In the genomic region with DNA sequence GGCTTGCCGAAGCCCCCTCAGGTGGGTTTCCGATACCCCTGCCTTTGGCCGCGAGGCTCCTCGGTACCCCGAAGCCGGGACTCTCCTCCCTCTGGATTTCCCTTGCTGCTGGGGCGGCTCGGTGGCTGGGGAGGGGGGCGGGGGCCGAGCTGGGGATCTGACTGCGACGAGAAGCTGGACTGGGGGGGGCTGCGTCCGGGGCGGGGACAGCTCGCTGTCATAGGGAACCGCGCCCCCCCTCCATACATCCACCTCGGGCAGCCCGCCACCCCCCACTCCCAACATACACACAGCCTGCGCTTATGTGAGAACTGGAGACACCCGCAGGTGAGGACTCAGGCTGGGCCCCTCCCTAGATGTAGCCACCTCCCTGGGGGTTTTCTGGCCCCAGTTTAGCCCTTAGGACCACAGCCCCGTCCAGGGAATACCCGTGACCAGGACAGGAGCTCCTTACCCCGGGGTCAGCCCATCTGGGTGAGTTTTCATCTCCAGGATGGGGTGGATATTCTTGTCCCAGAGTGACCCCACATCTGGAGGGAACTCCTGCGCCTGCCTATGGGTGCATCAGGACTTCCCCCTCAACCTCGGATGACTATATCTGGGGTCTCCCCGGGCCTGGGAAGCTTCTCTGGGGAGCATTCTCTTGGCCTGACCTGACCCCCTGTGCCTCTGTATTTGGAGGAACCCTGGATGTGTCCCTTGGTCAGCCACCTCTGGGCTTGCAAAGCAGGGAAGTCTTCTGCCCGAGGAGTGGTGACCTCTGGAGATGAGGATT, we compare ENCODE assay signal across 9 cellular contexts. TPM values are rescaled to one million over a fixed set of nuclear protein-coding genes. Genes with fewer than 3 reads are reported as not detected.
A peak's percentile ranks its signal among the peaks of the same experiment; 100 is the strongest.
DNase-seq lines count a peak whose midpoint lies in the region; ATAC-seq and TF ChIP-seq lines count a peak whose summit lies in the region.
"Had no signal": no experiment of that assay in that cellular context is flagged by ENCODE, and none has a peak within 500 bp of the region (broad histone marks: within the 10 kb centered on the region; RNA-seq: fewer than 3 reads in every experiment).

No MANE protein-coding gene starts in this region.

- H3K27ac ChIP-seq in cardiac muscle cell, result no peak overlapping the region
- no peak overlapping the region for H3K27ac ChIP-seq in right lobe of liver

- no peak for ATAC-seq in left cardiac atrium
- ATAC-seq in right lobe of liver, result no peak

- intact Hi-C loops in left cardiac atrium (cut with DNase I), result loop anchor here (2.0 to 5.0 kb wide), 2 partner anchors 91 kb away; no protein-coding TSS in a partner anchor
- intact Hi-C loops in right lobe of liver (cut with DNase I), result loop anchor here (5.0 kb wide), 2 partner anchors 86 to 91 kb away; a partner anchor contains a TSS

- H3K36me3 ChIP-seq in cardiac muscle cell (no peaks in the 10 kb centered on the region), right lobe of liver (no peaks in the 10 kb centered on the region)

- peak overlapping the region; percentile 82 for H3K4me3 Mint-ChIP-seq in activated naive CD8-positive, alpha-beta T cell treated with anti-CD3 and anti-CD28 coated beads for 36 hours
- H3K4me3 Mint-ChIP-seq in type B pancreatic cell, result peak overlapping the region; percentile 75

- H3K4me1 ChIP-seq in cardiac muscle cell (ENCODE audit: low read depth) (peaks cover 8% of the 10 kb centered on the region), right lobe of liver (peaks cover 0 to 7% (median 0%) of the 10 kb centered on the region in 4 donors)

- peaks cover 5% of the 10 kb centered on the region for H3K36me3 Mint-ChIP-seq in activated naive CD8-positive, alpha-beta T cell treated with anti-CD3 and anti-CD28 coated beads for 36 hours
- H3K36me3 Mint-ChIP-seq in type B pancreatic cell, result peaks cover 7% of the 10 kb centered on the region

- H3K27me3 ChIP-seq in cardiac muscle cell (peaks cover 27% of the 10 kb centered on the region), right lobe of liver (no peaks in the 10 kb centered on the region)

- no peaks in the 10 kb centered on the region for H3K9me3 Mint-ChIP-seq in activated naive CD8-positive, alpha-beta T cell treated with anti-CD3 and anti-CD28 coated beads for 36 hours
- H3K9me3 Mint-ChIP-seq in type B pancreatic cell, result no peaks in the 10 kb centered on the region

- peaks cover 11% of the 10 kb centered on the region for H3K27me3 Mint-ChIP-seq in activated naive CD8-positive, alpha-beta T cell treated with anti-CD3 and anti-CD28 coated beads for 36 hours
- peaks cover 55% of the 10 kb centered on the region for H3K27me3 Mint-ChIP-seq in type B pancreatic cell

- TF ChIP-seq CTCF in cardiac muscle cell (IDR thresholded peaks at IDR 0.05; ENCODE audit: low read depth, low read length), result no peak
- TF ChIP-seq CTCF in right lobe of liver (IDR thresholded peaks at IDR 0.05), result no peak
- no peak for TF ChIP-seq CTCF in type B pancreatic cell (conservative IDR thresholded peaks at IDR 0.05)

- no CpG with 5 or more reads among the region's 30 CpGs for WGBS in right lobe of liver (ENCODE audit: insufficient coverage, low coverage, low lambda C conversion rate, missing lambda C conversion rate)

- peak overlapping the region; percentile 68 for H3K27ac Mint-ChIP-seq in activated naive CD8-positive, alpha-beta T cell treated with anti-CD3 and anti-CD28 coated beads for 36 hours
- H3K27ac Mint-ChIP-seq in type B pancreatic cell, result no peak overlapping the region

- H3K4me1 Mint-ChIP-seq in activated naive CD8-positive, alpha-beta T cell treated with anti-CD3 and anti-CD28 coated beads for 36 hours, result peaks cover 45% of the 10 kb centered on the region
- H3K4me1 Mint-ChIP-seq in type B pancreatic cell (ENCODE audit: unreplicated experiment), result peaks cover 18% of the 10 kb centered on the region

- no peak for TF ChIP-seq POLR2A in right lobe of liver (IDR thresholded peaks at IDR 0.05)

- peak overlapping the region; percentile 87 for H3K4me3 ChIP-seq in cardiac muscle cell
- peak overlapping the region in 2 of 3 donors; percentile 21 to 55 for H3K4me3 ChIP-seq in right lobe of liver

- DNase-seq in cardiac muscle cell (ENCODE audit: low read depth in 1 of 2, low spot score in 1 of 2) (no peak), left cardiac atrium (no peak), right lobe of liver (peak in 1 of 3 donors; percentile 40), type B pancreatic cell (ENCODE audit: extremely low spot score, unreplicated experiment) (no peak), NCI-H446 treated with DMSO at 0.1 percent for 48 hours (lab: John Stamatoyannopoulos, UW) (no peak)
- DNase-seq in activated naive CD8-positive, alpha-beta T cell treated with anti-CD3 and anti-CD28 coated beads for 36 hours, result peak; percentile 38
- DNase-seq in stimulated activated CD4-positive, alpha-beta T cell treated with anti-CD3 and anti-CD28 coated beads, Interleukin-4, amount 100 ng/mL, for 1 hour, result no peak
- no peak for DNase-seq in stimulated activated CD4-positive, alpha-beta T cell treated with anti-CD3 and anti-CD28 coated beads, Interleukin-4, amount 100 ng/mL, for 24 hours
- DNase-seq: NCI-H1105 had no signal

- H3K9me3 ChIP-seq in cardiac muscle cell (ENCODE audit: low read depth) (no peaks in the 10 kb centered on the region), right lobe of liver (no peaks in the 10 kb centered on the region)

RNA-seq across cellular contexts. Expression of a gene that starts 0.7 kb away (rescaled TPM):
- total RNA-seq in cardiac muscle cell, result 5.0 and 7.0 TPM in 2 replicates
- 4.6 and 6.9 TPM in 2 replicates for polyA plus RNA-seq in cardiac muscle cell
- 1 to 10 TPM; 1.2 to 4.1 TPM for total RNA-seq in left cardiac atrium
- total RNA-seq in activated naive CD8-positive, alpha-beta T cell treated with anti-CD3 and anti-CD28 coated beads for 36 hours, result 10 to 100 TPM; 10.8 TPM
- under 1 TPM in 4 of 6 experiments, not detected in 2; 0.07 to 0.19 (median 0.15) TPM for total RNA-seq in right lobe of liver
- total RNA-seq in type B pancreatic cell (ENCODE audit: low replicate concordance), result 5.5 and 18.1 TPM in 2 replicates

RNA-seq across cellular contexts. Expression of a gene that starts 27.1 kb away (rescaled TPM):
- 97.8 and 108 TPM in 2 replicates for total RNA-seq in cardiac muscle cell
- 40.7 and 45.1 TPM in 2 replicates for polyA plus RNA-seq in cardiac muscle cell
- total RNA-seq in left cardiac atrium, result 10 to 100 TPM; 18.3 to 27.7 TPM
- total RNA-seq in activated naive CD8-positive, alpha-beta T cell treated with anti-CD3 and anti-CD28 coated beads for 36 hours, result 10 to 100 TPM; 65.8 to 74.8 TPM
- 10 to 100 TPM; 13.3 to 35.0 (median 16.4) TPM for total RNA-seq in right lobe of liver
- 55.0 and 100 TPM in 2 replicates for total RNA-seq in type B pancreatic cell (ENCODE audit: low replicate concordance)

RNA-seq across cellular contexts. Expression of a gene that starts 32.8 kb away (rescaled TPM):
- total RNA-seq in cardiac muscle cell, result 10.4 and 63.9 TPM in 2 replicates
- 13.4 and 57.3 TPM in 2 replicates for polyA plus RNA-seq in cardiac muscle cell
- total RNA-seq in left cardiac atrium, result 10 to 100 TPM in 1 of 2 donors, 1 to 10 TPM in 1; 4.8 to 10.4 TPM
- 100 to 1,000 TPM; 111 to 119 TPM for total RNA-seq in activated naive CD8-positive, alpha-beta T cell treated with anti-CD3 and anti-CD28 coated beads for 36 hours
- 1 to 10 TPM; 2.8 to 5.4 (median 4.2) TPM for total RNA-seq in right lobe of liver
- total RNA-seq in type B pancreatic cell (ENCODE audit: low replicate concordance), result 32.4 and 70.6 TPM in 2 replicates

RNA-seq across cellular contexts. Expression of a gene that starts 45.7 kb away (rescaled TPM):
- 1.7 and 3.4 TPM in 2 replicates for total RNA-seq in cardiac muscle cell
- 2.5 and 4.3 TPM in 2 replicates for polyA plus RNA-seq in cardiac muscle cell
- 100 to 1,000 TPM in 1 of 2 donors, 10 to 100 TPM in 1; 88.6 to 150 TPM for total RNA-seq in left cardiac atrium
- under 1 TPM; 0.39 to 0.86 TPM for total RNA-seq in activated naive CD8-positive, alpha-beta T cell treated with anti-CD3 and anti-CD28 coated beads for 36 hours
- 100 to 1,000 TPM in 3 of 6 experiments, 10 to 100 TPM in 3; 43.6 to 210 (median 110) TPM for total RNA-seq in right lobe of liver
- total RNA-seq in type B pancreatic cell (ENCODE audit: low replicate concordance), result 9.0 and 12.5 TPM in 2 replicates

RNA-seq across cellular contexts. Expression of a gene that starts 54.0 kb away (rescaled TPM):
- total RNA-seq in cardiac muscle cell, result 43.9 and 105 TPM in 2 replicates
- 234 and 265 TPM in 2 replicates for polyA plus RNA-seq in cardiac muscle cell
- total RNA-seq in left cardiac atrium, result 100 to 1,000 TPM; 122 to 148 TPM
- total RNA-seq in activated naive CD8-positive, alpha-beta T cell treated with anti-CD3 and anti-CD28 coated beads for 36 hours, result 10 to 100 TPM; 48.3 to 49.2 TPM
- total RNA-seq in right lobe of liver, result 10 to 100 TPM; 37.7 to 67.5 (median 50.6) TPM
- 42.6 and 55.2 TPM in 2 replicates for total RNA-seq in type B pancreatic cell (ENCODE audit: low replicate concordance)
